1 cellular context compared by ENCODE assay signal in the genomic region with DNA sequence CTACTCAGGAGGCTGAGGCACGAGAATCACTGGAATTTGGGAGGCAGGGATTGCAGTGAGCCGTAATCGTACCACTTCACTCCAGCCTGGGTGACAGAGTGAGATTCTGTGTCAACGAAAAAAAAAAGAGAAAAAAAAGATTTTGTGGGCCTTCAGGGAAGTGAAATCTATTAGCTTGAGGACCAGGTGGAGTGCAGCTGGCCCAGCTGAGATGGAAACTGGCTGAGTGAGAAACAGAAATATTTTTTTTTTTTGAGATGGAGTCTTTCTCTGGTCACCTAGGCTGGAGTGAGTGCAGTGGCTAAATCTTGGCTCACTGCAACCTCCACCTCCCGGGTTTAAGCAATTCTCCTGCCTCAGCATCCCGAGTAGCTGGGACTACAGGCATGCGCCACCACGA.
TF ChIP-seq lines count a peak whose summit lies in the region.

No MANE protein-coding gene starts in this region.

TF ChIP-seq in H1, 55 proteins besides CTCF, POLR2A, EP300 and RAD21:
- TF ChIP-seq MAFK (IDR thresholded peaks at IDR 0.05; ENCODE audit: low read depth, low read length) = no peak
- no peak for TF ChIP-seq ZNF274 (IDR thresholded peaks at IDR 0.05; ENCODE audit: borderline replicate concordance, extremely low read depth, low read length)
- TF ChIP-seq RNF2 (IDR thresholded peaks at IDR 0.05; ENCODE audit: borderline replicate concordance, low read depth, low read length, missing control alignments, poor library complexity, severe bottlenecking) = no peak
- TF ChIP-seq EZH2 (IDR thresholded peaks at IDR 0.05; ENCODE audit: low read depth, low read length, severe bottlenecking) = no peak
- no peak for TF ChIP-seq SP4 (IDR thresholded peaks at IDR 0.05; ENCODE audit: low read length)
- TF ChIP-seq HDAC2 (IDR thresholded peaks at IDR 0.05; ENCODE audit: borderline replicate concordance in 1 of 2, low read depth in 2 of 2, low read length in 2 of 2) = no peak
TF ChIP-seq in H1: peak in this region for 0.
